10 cellular contexts compared by ENCODE assay signal in the genomic region with DNA sequence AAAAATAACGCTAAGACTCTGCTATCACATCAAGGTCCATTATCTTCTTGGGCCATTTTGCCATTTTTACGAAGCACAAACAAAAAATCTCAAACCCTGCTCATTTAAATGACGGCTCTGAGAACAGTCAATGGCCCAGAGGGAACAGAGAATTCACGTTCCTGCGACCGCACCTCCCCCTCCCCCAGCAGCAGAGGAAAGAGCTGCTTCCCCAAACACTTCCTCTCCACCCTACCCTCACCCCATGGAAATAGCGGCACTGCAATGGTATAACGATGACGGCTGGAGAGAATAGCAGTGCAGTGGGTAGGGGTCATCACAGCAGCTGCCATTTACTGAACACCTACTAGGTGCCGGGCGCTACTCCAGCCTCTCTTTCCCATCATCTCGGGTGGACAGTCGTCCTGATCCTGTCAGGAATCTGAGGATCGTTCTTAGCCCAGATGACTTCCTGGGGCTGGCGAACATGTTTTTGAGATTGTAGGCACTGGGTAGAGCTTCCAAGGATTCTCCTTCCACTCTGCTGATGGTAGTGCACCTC.
DNase-seq lines count a peak whose midpoint lies in the region; ATAC-seq and TF ChIP-seq lines count a peak whose summit lies in the region.
"Had no signal": no experiment of that assay in that cellular context is flagged by ENCODE, and none has a peak within 500 bp of the region (broad histone marks: within the 10 kb centered on the region; RNA-seq: fewer than 3 reads in every experiment).

No MANE protein-coding gene starts in this region.

- no peak for TF ChIP-seq CTCF in WERI-Rb-1 (IDR thresholded peaks at IDR 0.05; ENCODE audit: low read depth, low read length)
- TF ChIP-seq CTCF in upper lobe of left lung (IDR thresholded peaks at IDR 0.05), result no peak
- no peak for TF ChIP-seq CTCF in tibial nerve (IDR thresholded peaks at IDR 0.05)

- 47 to 68% methylated on average over 14 to 15 of the region's 15 CpGs for WGBS in upper lobe of left lung, 2 donors
- WGBS in tibial nerve, 2 donors, result 50 to 55% methylated on average over 15 of the region's 15 CpGs

- H3K4me3 ChIP-seq in WERI-Rb-1 (ENCODE audit: low read depth, low read length), result no peak overlapping the region
- peak overlapping the region in 1 of 4 donors; percentile 15 for H3K4me3 ChIP-seq in upper lobe of left lung
- no peak overlapping the region for H3K4me3 ChIP-seq in tibial nerve

- H3K9me3 Mint-ChIP-seq in IgD-negative memory B cell (no peaks in the 10 kb centered on the region), immature natural killer cell (no peaks in the 10 kb centered on the region)
- H3K9me3 Mint-ChIP-seq: brain, mesothelial cell of epicardium had no signal

- TF ChIP-seq POLR2A in upper lobe of left lung (IDR thresholded peaks at IDR 0.05), result no peak
- TF ChIP-seq POLR2A in tibial nerve (IDR thresholded peaks at IDR 0.05), result no peak

- H3K27ac Mint-ChIP-seq in IgD-negative memory B cell (peak overlapping the region; percentile 36 to 76 (median 74)), immature natural killer cell (peak overlapping the region in 5 of 6 donors; percentile 23 to 77 (median 31))
- H3K27ac Mint-ChIP-seq: mesothelial cell of epicardium had no signal

- TF ChIP-seq EP300 in upper lobe of left lung (IDR thresholded peaks at IDR 0.05) (no peak), tibial nerve (IDR thresholded peaks at IDR 0.05) (no peak)

- ATAC-seq in upper lobe of left lung (ENCODE audit: low FRiP score in 2 of 2) (peak; percentile 34 to 51), GM19023 (IDR thresholded peaks at IDR 0.05; ENCODE audit: unreplicated experiment) (no peak)

- H3K36me3 ChIP-seq in WERI-Rb-1, result peaks cover 66% of the 10 kb centered on the region
- H3K36me3 ChIP-seq in upper lobe of left lung, result no peaks in the 10 kb centered on the region
- H3K36me3 ChIP-seq in tibial nerve, result no peaks in the 10 kb centered on the region

- peaks cover 66 to 86% (median 73%) of the 10 kb centered on the region in 3 donors for H3K4me1 Mint-ChIP-seq in IgD-negative memory B cell
- H3K4me1 Mint-ChIP-seq in immature natural killer cell, result peaks cover 95 to 99% of the 10 kb centered on the region in 2 donors

- DNase-seq in WERI-Rb-1 (no peak), immature natural killer cell (no peak), upper lobe of left lung (peak in 1 of 2 donors; percentile 55), tibial nerve (ENCODE audit: low spot score in 2 of 2) (no peak)
- no peak for DNase-seq in activated CD4-positive, CD25-positive, alpha-beta regulatory T cell (lab: John Stamatoyannopoulos, UW)
- DNase-seq: activated CD8-positive, alpha-beta memory T cell treated with anti-CD3 and anti-CD28 coated beads, Interleukin-2, amount 50 U/mL, for 4 hours had no signal

- no peaks in the 10 kb centered on the region for H3K27me3 Mint-ChIP-seq in IgD-negative memory B cell
- H3K27me3 Mint-ChIP-seq in immature natural killer cell (ENCODE audit: low read depth in 3 of 3), result peaks cover 2 to 9% (median 2%) of the 10 kb centered on the region in 3 donors
- H3K27me3 Mint-ChIP-seq: brain had no signal

- H3K27ac ChIP-seq in WERI-Rb-1 (peak overlapping the region; percentile 88), upper lobe of left lung (peak overlapping the region; percentile 38 to 73 (median 66)), tibial nerve (peak overlapping the region in 2 of 4 donors; percentile 17 to 87)

- H3K4me1 ChIP-seq in upper lobe of left lung (peaks cover 78 to 95% (median 83%) of the 10 kb centered on the region in 4 donors), tibial nerve (peaks cover 0 to 99% (median 66%) of the 10 kb centered on the region in 4 donors)

- H3K27me3 ChIP-seq in WERI-Rb-1 (ENCODE audit: insufficient read depth, low read depth, severe bottlenecking), result no peaks in the 10 kb centered on the region
- H3K27me3 ChIP-seq in upper lobe of left lung, result no peaks in the 10 kb centered on the region
- H3K27me3 ChIP-seq in tibial nerve, result no peaks in the 10 kb centered on the region

- H3K36me3 Mint-ChIP-seq in IgD-negative memory B cell (peaks cover 1% of the 10 kb centered on the region), immature natural killer cell (peaks cover 0 to 10% (median 6%) of the 10 kb centered on the region in 3 donors)
- H3K36me3 Mint-ChIP-seq: brain, mesothelial cell of epicardium had no signal

- H3K4me3 Mint-ChIP-seq in IgD-negative memory B cell, result peak overlapping the region; percentile 52 to 94 (median 74)
- peak overlapping the region in 4 of 5 donors; percentile 4 to 49 (median 36) for H3K4me3 Mint-ChIP-seq in immature natural killer cell
- H3K4me3 Mint-ChIP-seq: brain, mesothelial cell of epicardium had no signal

- H3K9me3 ChIP-seq in WERI-Rb-1 (ENCODE audit: severe bottlenecking), result no peaks in the 10 kb centered on the region
- no peaks in the 10 kb centered on the region for H3K9me3 ChIP-seq in upper lobe of left lung
- H3K9me3 ChIP-seq in tibial nerve, result no peaks in the 10 kb centered on the region
